8 cellular contexts compared by ENCODE assay signal in genomic region chr12:6278439-6279255, GRCh38. TPM values are rescaled to one million over a fixed set of nuclear protein-coding genes. Genes with fewer than 3 reads are reported as not detected.
DNase-seq lines count a peak whose midpoint lies in the region; ATAC-seq, FAIRE-seq and TF ChIP-seq lines count a peak whose summit lies in the region.

No MANE protein-coding gene starts in this region.

- H3K79me2 ChIP-seq in PC-9 (ENCODE audit: low read depth), result no peaks in the 10 kb centered on the region
- no peaks in the 10 kb centered on the region for H3K79me2 ChIP-seq in fibroblast of lung (ENCODE audit: control insufficient read depth, insufficient read depth, low read length)

- TF ChIP-seq CTCF in PC-9 (conservative IDR thresholded peaks at IDR 0.05), result peak; percentile 69
- TF ChIP-seq CTCF in fibroblast of lung (conservative IDR thresholded peaks at IDR 0.05 in 1 of 2, IDR thresholded peaks at IDR 0.05 in 1 of 2; ENCODE audit: low read depth in 1 of 2, low read length in 2 of 2), result peak; percentile 15 to 50

- H3K27me3 Mint-ChIP-seq in activated T-helper 1 cell treated with anti-CD3 and anti-CD28 coated beads, Interleukin-12 subunit alpha, Interleukin-12 subunit beta, Interleukin-2, Interleukin-4 antibody, amounts not matched to agents 30 ng/mL and 10 ng/mL and 1 ng/mL, durations not matched to agents 14 hours and 24 hours and 36 hours (ENCODE audit: insufficient read depth), result peaks cover 13% of the 10 kb centered on the region
- peaks cover 5 to 33% (median 19%) of the 10 kb centered on the region in 5 donors for H3K27me3 Mint-ChIP-seq in naive thymus-derived CD4-positive, alpha-beta T cell

- DNase-seq in C1 segment of cervical spinal cord (lab: John Stamatoyannopoulos, UW) (peak in 12 of 14 donors; percentile 11 to 86 (median 60)), GM19239 (ENCODE audit: insufficient read length, low spot score) (peak; percentile 91), PC-9 (peak; percentile 87 to 99), fibroblast of lung (ENCODE audit: low read depth in 2 of 2) (peak; percentile 74 to 82)
- peak; percentile 85 for DNase-seq in activated T-helper 1 cell treated with anti-CD3 and anti-CD28 coated beads, Interleukin-12 subunit alpha, Interleukin-12 subunit beta, Interleukin-2, Interleukin-4 antibody, amounts not matched to agents 30 ng/mL and 10 ng/mL and 1 ng/mL, durations not matched to agents 14 hours and 24 hours and 36 hours (ENCODE audit: low spot score)
- peak; percentile 66 to 96 (median 83) for DNase-seq in naive thymus-derived CD4-positive, alpha-beta T cell
- DNase-seq in stimulated activated effector memory CD8-positive, alpha-beta T cell treated with anti-CD3 and anti-CD28 coated beads, Interleukin-12 subunit alpha, Interleukin-12 subunit beta, amount 100 ng/mL, for 72 hours (ENCODE audit: low spot score in 2 of 2), result peak; percentile 93 to 99

- H3K27me3 ChIP-seq in PC-9 (ENCODE audit: insufficient read depth, low read depth) (no peaks in the 10 kb centered on the region), fibroblast of lung (ENCODE audit: control insufficient read depth, insufficient read depth, low read length) (peaks cover 3% of the 10 kb centered on the region)
- H3K27me3 ChIP-seq in naive thymus-derived CD4-positive, alpha-beta T cell (ENCODE audit: control insufficient read depth in 2 of 2, insufficient read depth in 2 of 2, low read length in 2 of 2), result peaks cover 0 to 3% of the 10 kb centered on the region in 2 donors

- intact Hi-C loops in PC-9 (cut with micrococcal nuclease; ENCODE audit: unreplicated experiment), result loop anchor here (1.0 to 10.0 kb wide), 6 partner anchors 62 to 1954 kb away; partner anchors contain the start of gene TIGAR
- intact Hi-C loops in activated T-helper 1 cell treated with anti-CD3 and anti-CD28 coated beads, Interleukin-12 subunit alpha, Interleukin-12 subunit beta, Interleukin-2, Interleukin-4 antibody, amounts not matched to agents 30 ng/mL and 10 ng/mL and 1 ng/mL, durations not matched to agents 14 hours and 24 hours and 36 hours (cut with micrococcal nuclease), result loop anchor here (1.0 kb wide), 5 partner anchors 11 to 215 kb away; no protein-coding TSS in a partner anchor
- intact Hi-C loops in naive thymus-derived CD4-positive, alpha-beta T cell (cut with micrococcal nuclease), result loop anchor here (1.0 to 2.0 kb wide), 6 partner anchors 48 to 290 kb away; no protein-coding TSS in a partner anchor

- no peaks in the 10 kb centered on the region for H3K9me3 Mint-ChIP-seq in activated T-helper 1 cell treated with anti-CD3 and anti-CD28 coated beads, Interleukin-12 subunit alpha, Interleukin-12 subunit beta, Interleukin-2, Interleukin-4 antibody, amounts not matched to agents 30 ng/mL and 10 ng/mL and 1 ng/mL, durations not matched to agents 14 hours and 24 hours and 36 hours
- peaks cover 0 to 2% (median 0%) of the 10 kb centered on the region in 11 donors for H3K9me3 Mint-ChIP-seq in naive thymus-derived CD4-positive, alpha-beta T cell
- no peaks in the 10 kb centered on the region for H3K9me3 Mint-ChIP-seq in stimulated activated effector memory CD8-positive, alpha-beta T cell treated with anti-CD3 and anti-CD28 coated beads, Interleukin-12 subunit alpha, Interleukin-12 subunit beta, amount 100 ng/mL, for 72 hours

- H3K36me3 Mint-ChIP-seq in activated T-helper 1 cell treated with anti-CD3 and anti-CD28 coated beads, Interleukin-12 subunit alpha, Interleukin-12 subunit beta, Interleukin-2, Interleukin-4 antibody, amounts not matched to agents 30 ng/mL and 10 ng/mL and 1 ng/mL, durations not matched to agents 14 hours and 24 hours and 36 hours (ENCODE audit: low read depth), result no peaks in the 10 kb centered on the region
- no peaks in the 10 kb centered on the region for H3K36me3 Mint-ChIP-seq in naive thymus-derived CD4-positive, alpha-beta T cell
- H3K36me3 Mint-ChIP-seq in stimulated activated effector memory CD8-positive, alpha-beta T cell treated with anti-CD3 and anti-CD28 coated beads, Interleukin-12 subunit alpha, Interleukin-12 subunit beta, amount 100 ng/mL, for 72 hours, result peaks cover 6% of the 10 kb centered on the region

- peaks cover 55% of the 10 kb centered on the region for H3F3A ChIP-seq in PC-9 (ENCODE audit: insufficient read depth, low read depth)

- H3K36me3 ChIP-seq in PC-9 (ENCODE audit: low read depth) (no peaks in the 10 kb centered on the region), fibroblast of lung (ENCODE audit: control insufficient read depth, insufficient read depth, low read length) (no peaks in the 10 kb centered on the region)
- no peaks in the 10 kb centered on the region for H3K36me3 ChIP-seq in naive thymus-derived CD4-positive, alpha-beta T cell (ENCODE audit: control insufficient read depth in 2 of 3, insufficient read depth in 3 of 3, low read length in 3 of 3)

- H2AFZ ChIP-seq in PC-9 (peak overlapping the region; percentile 66), fibroblast of lung (ENCODE audit: low read length) (no peak overlapping the region)

- peak overlapping the region; percentile 88 for H3K27ac Mint-ChIP-seq in activated T-helper 1 cell treated with anti-CD3 and anti-CD28 coated beads, Interleukin-12 subunit alpha, Interleukin-12 subunit beta, Interleukin-2, Interleukin-4 antibody, amounts not matched to agents 30 ng/mL and 10 ng/mL and 1 ng/mL, durations not matched to agents 14 hours and 24 hours and 36 hours
- peak overlapping the region in 2 of 9 donors; percentile 22 to 72 for H3K27ac Mint-ChIP-seq in naive thymus-derived CD4-positive, alpha-beta T cell
- peak overlapping the region; percentile 81 for H3K27ac Mint-ChIP-seq in stimulated activated effector memory CD8-positive, alpha-beta T cell treated with anti-CD3 and anti-CD28 coated beads, Interleukin-12 subunit alpha, Interleukin-12 subunit beta, amount 100 ng/mL, for 72 hours

- no TSS peak for BruUV-seq in PC-9 (replicated peaks; lab: Mats Ljungman, UMichigan)

- no peaks in the 10 kb centered on the region for H3K9me2 ChIP-seq in PC-9 (ENCODE audit: insufficient read depth)

- POLR2A ChIA-PET in PC-9 (lab: Charles Lee; ENCODE audit: unreplicated experiment), result interaction anchor here (0.6 to 1.8 kb wide), 12 partner anchors 8 to 214 kb away, joined by 3 to 13 read pairs (median 6); partner anchors contain the start of gene PLEKHG6
- POLR2A ChIA-PET in naive thymus-derived CD4-positive, alpha-beta T cell (lab: Charles Lee), result interaction anchor here (1.2 kb wide), 2 partner anchors 206 to 214 kb away, joined by 4 read pairs; no protein-coding TSS in a partner anchor

- H3K27ac ChIP-seq in PC-9, result peak overlapping the region; percentile 97
- H3K27ac ChIP-seq in fibroblast of lung (ENCODE audit: insufficient read depth, low read length), result peak overlapping the region; percentile 77
- no peak overlapping the region for H3K27ac ChIP-seq in naive thymus-derived CD4-positive, alpha-beta T cell (ENCODE audit: low read depth, low read length)

- H3K4me1 ChIP-seq in PC-9 (replicated peaks; ENCODE audit: insufficient read depth) (peaks cover 78% of the 10 kb centered on the region), fibroblast of lung (ENCODE audit: control insufficient read depth, extremely low read depth, insufficient read depth, low read length) (peaks cover 22% of the 10 kb centered on the region)
- peaks cover 0 to 3% of the 10 kb centered on the region in 2 donors for H3K4me1 ChIP-seq in naive thymus-derived CD4-positive, alpha-beta T cell (ENCODE audit: control insufficient read depth in 2 of 2, insufficient read depth in 2 of 2, low read length in 2 of 2)

- H3K4me3 ChIP-seq in PC-9 (peak overlapping the region; percentile 70), fibroblast of lung (replicated peaks in 1 of 4; ENCODE audit: control extremely low read depth in 1 of 4, insufficient read depth in 1 of 4, low read depth in 3 of 4, low read length in 4 of 4) (peak overlapping the region in 2 of 4 experiments; percentile 11 to 51)
- peak overlapping the region; percentile 23 for H3K4me3 ChIP-seq in naive thymus-derived CD4-positive, alpha-beta T cell (ENCODE audit: low read length)

- peak overlapping the region; percentile 75 for H3K9ac ChIP-seq in fibroblast of lung (ENCODE audit: insufficient read depth, low read length)

- FAIRE-seq in GM19239 (lab: Jason Lieb, UNC), result no peak

- H3K4me3 Mint-ChIP-seq in activated T-helper 1 cell treated with anti-CD3 and anti-CD28 coated beads, Interleukin-12 subunit alpha, Interleukin-12 subunit beta, Interleukin-2, Interleukin-4 antibody, amounts not matched to agents 30 ng/mL and 10 ng/mL and 1 ng/mL, durations not matched to agents 14 hours and 24 hours and 36 hours, result peak overlapping the region; percentile 83
- H3K4me3 Mint-ChIP-seq in naive thymus-derived CD4-positive, alpha-beta T cell, result peak overlapping the region; percentile 17 to 82 (median 71)
- H3K4me3 Mint-ChIP-seq in stimulated activated effector memory CD8-positive, alpha-beta T cell treated with anti-CD3 and anti-CD28 coated beads, Interleukin-12 subunit alpha, Interleukin-12 subunit beta, amount 100 ng/mL, for 72 hours, result peak overlapping the region; percentile 75

- H4K20me1 ChIP-seq in PC-9 (ENCODE audit: insufficient read depth) (no peaks in the 10 kb centered on the region), fibroblast of lung (ENCODE audit: control insufficient read depth, extremely low read depth, insufficient read depth, low read length) (no peaks in the 10 kb centered on the region)

- H3K9me3 ChIP-seq in PC-9 (ENCODE audit: insufficient read depth, low read depth), result no peaks in the 10 kb centered on the region
- H3K9me3 ChIP-seq in fibroblast of lung (ENCODE audit: control insufficient read depth, insufficient read depth, low read depth, low read length), result no peaks in the 10 kb centered on the region
- H3K9me3 ChIP-seq in naive thymus-derived CD4-positive, alpha-beta T cell (ENCODE audit: control insufficient read depth in 2 of 3, low read length in 3 of 3), result no peaks in the 10 kb centered on the region

- peak; percentile 64 for ATAC-seq in HG03520 (IDR thresholded peaks at IDR 0.05; ENCODE audit: unreplicated experiment)
- ATAC-seq in naive thymus-derived CD4-positive, alpha-beta T cell, result peak; percentile 99
- ATAC-seq in stimulated activated effector memory CD8-positive, alpha-beta T cell treated with anti-CD3 and anti-CD28 coated beads, Interleukin-12 subunit alpha, Interleukin-12 subunit beta, amount 100 ng/mL, for 72 hours, result peak; percentile 93

- peak overlapping the region; percentile 96 for H3K4me2 ChIP-seq in PC-9
- H3K4me2 ChIP-seq in fibroblast of lung (ENCODE audit: extremely low read depth, insufficient read depth, low read length), result peak overlapping the region; percentile 30

- H3K4me1 Mint-ChIP-seq in activated T-helper 1 cell treated with anti-CD3 and anti-CD28 coated beads, Interleukin-12 subunit alpha, Interleukin-12 subunit beta, Interleukin-2, Interleukin-4 antibody, amounts not matched to agents 30 ng/mL and 10 ng/mL and 1 ng/mL, durations not matched to agents 14 hours and 24 hours and 36 hours (ENCODE audit: low read depth), result peaks cover 8% of the 10 kb centered on the region
- H3K4me1 Mint-ChIP-seq in naive thymus-derived CD4-positive, alpha-beta T cell, result peaks cover 0 to 11% (median 6%) of the 10 kb centered on the region in 7 donors
- H3K4me1 Mint-ChIP-seq in stimulated activated effector memory CD8-positive, alpha-beta T cell treated with anti-CD3 and anti-CD28 coated beads, Interleukin-12 subunit alpha, Interleukin-12 subunit beta, amount 100 ng/mL, for 72 hours, result peaks cover 13% of the 10 kb centered on the region

- CTCF ChIA-PET in PC-9 (lab: Charles Lee), result interaction anchor here (0.5 to 2.9 kb wide), 25 partner anchors 27 to 302 kb away, joined by 3 to 24 read pairs (median 5); no protein-coding TSS in a partner anchor
- CTCF ChIA-PET in naive thymus-derived CD4-positive, alpha-beta T cell (lab: Charles Lee), result interaction anchor here (0.6 to 3.6 kb wide), 23 partner anchors 8 to 290 kb away, joined by 3 to 23 read pairs (median 4); no protein-coding TSS in a partner anchor

RNA-seq across cellular contexts. Expression of gene PLEKHG6, which starts 31.8 kb away (rescaled TPM):
- total RNA-seq in PC-9 (2021) (86.5 and 89.9 TPM in 2 replicates), fibroblast of lung (under 0.01 and 0.50 TPM in 2 replicates)
- total RNA-seq in activated T-helper 1 cell treated with anti-CD3 and anti-CD28 coated beads, Interleukin-12 subunit alpha, Interleukin-12 subunit beta, Interleukin-2, Interleukin-4 antibody, amounts not matched to agents 30 ng/mL and 10 ng/mL and 1 ng/mL, durations not matched to agents 14 hours and 24 hours and 36 hours, result not detected in 2 replicates
- polyA plus RNA-seq in fibroblast of lung, result 0.07 and 0.26 TPM in 2 replicates
- 0.16 and 1.1 TPM in 2 replicates for polyA plus RNA-seq in fibroblast of lung (2012)
- 3.8 TPM in 1 of 2 replicates, not detected in the other for polyA minus RNA-seq in fibroblast of lung (ENCODE audit: low replicate concordance)
- total RNA-seq in naive thymus-derived CD4-positive, alpha-beta T cell, result not detected
- 1 to 10 TPM in 1 of 2 donors, under 1 TPM in 1; 0.15 to 1.3 TPM for polyA plus RNA-seq in naive thymus-derived CD4-positive, alpha-beta T cell

Comparison
In these comparisons a context has a peak if more than half of its experiments do, and no peak if none do; other contexts are left out.
1. RNA of gene PLEKHG6, which starts 31.8 kb away (total RNA-seq): 86.5 to 89.9 TPM in PC-9; under 0.01 to 0.50 TPM in fibroblast of lung, not detected in activated T-helper 1 cell treated with anti-CD3 and anti-CD28 coated beads, Interleukin-12 subunit alpha, Interleukin-12 subunit beta, Interleukin-2, Interleukin-4 antibody, amounts not matched to agents 30 ng/mL and 10 ng/mL and 1 ng/mL, durations not matched to agents 14 hours and 24 hours and 36 hours and not detected in naive thymus-derived CD4-positive, alpha-beta T cell; every median in the first group is over 10 times any median in the second.
2. Peak in every context shown above with its lines, with median percentiles within 50 percentile points of each other: DNase-seq, ATAC-seq and H3K4me3 Mint-ChIP-seq.